19 cellular contexts compared by ENCODE assay signal in genomic region chr11:86589856-86590589, GRCh38.
DNase-seq lines count a peak whose midpoint lies in the region; ATAC-seq, FAIRE-seq and TF ChIP-seq lines count a peak whose summit lies in the region.
"Had no signal": no experiment of that assay in that cellular context is flagged by ENCODE, and none has a peak within 500 bp of the region (broad histone marks: within the 10 kb centered on the region; RNA-seq: fewer than 3 reads in every experiment).

No MANE protein-coding gene starts in this region.

- H3K4me1 ChIP-seq in parathyroid adenoma = peaks cover 28% of the 10 kb centered on the region

- no peak for TF ChIP-seq CTCF in parathyroid adenoma (IDR thresholded peaks at IDR 0.05)
- TF ChIP-seq CTCF in HFFc6 (IDR thresholded peaks at IDR 0.05) = no peak

- H3K9ac ChIP-seq in parathyroid adenoma = no peak overlapping the region

- peaks cover 61% of the 10 kb centered on the region for H3K4me1 Mint-ChIP-seq in activated naive CD4-positive, alpha-beta T cell treated with anti-CD3 and anti-CD28 coated beads for 36 hours (ENCODE audit: low read depth)
- H3K4me1 Mint-ChIP-seq in central memory CD8-positive, alpha-beta T cell = peaks cover 15% of the 10 kb centered on the region
- H3K4me1 Mint-ChIP-seq in HFFc6 (ENCODE audit: low read depth) = peaks cover 41% of the 10 kb centered on the region

- peak overlapping the region; percentile 82 for H3K27ac ChIP-seq in parathyroid adenoma

- H3K9me3 Mint-ChIP-seq in activated naive CD4-positive, alpha-beta T cell treated with anti-CD3 and anti-CD28 coated beads for 36 hours = peaks cover 4% of the 10 kb centered on the region
- no peaks in the 10 kb centered on the region for H3K9me3 Mint-ChIP-seq in central memory CD8-positive, alpha-beta T cell
- H3K9me3 Mint-ChIP-seq in HFFc6 = no peaks in the 10 kb centered on the region
- H3K9me3 Mint-ChIP-seq: CD4-positive, alpha-beta memory T cell; GM23338 had no signal

- CTCF ChIA-PET in activated naive CD4-positive, alpha-beta T cell treated with anti-CD3 and anti-CD28 coated beads for 36 hours (lab: Charles Lee) = interaction anchor here (0.6 to 1.1 kb wide), 3 partner anchors 18 to 128 kb away, joined by 3 to 5 read pairs (median 3); no protein-coding TSS in a partner anchor

- peak; percentile 13 for FAIRE-seq in GM12891 (lab: Jason Lieb, UNC)
- FAIRE-seq: D721Med, G401.6, HTR-8/SVneo had no signal

- H3K36me3 Mint-ChIP-seq in activated naive CD4-positive, alpha-beta T cell treated with anti-CD3 and anti-CD28 coated beads for 36 hours (ENCODE audit: low read depth) = peaks cover 3% of the 10 kb centered on the region
- no peaks in the 10 kb centered on the region for H3K36me3 Mint-ChIP-seq in central memory CD8-positive, alpha-beta T cell (ENCODE audit: insufficient read depth)
- no peaks in the 10 kb centered on the region for H3K36me3 Mint-ChIP-seq in HFFc6 (ENCODE audit: low read depth)
- H3K36me3 Mint-ChIP-seq: CD4-positive, alpha-beta memory T cell had no signal

- H3K36me3 ChIP-seq in parathyroid adenoma (ENCODE audit: control insufficient read depth, insufficient read depth, low read length) = no peaks in the 10 kb centered on the region

- no peaks in the 10 kb centered on the region for H3K27me3 ChIP-seq in parathyroid adenoma (ENCODE audit: control insufficient read depth, insufficient read depth, low read length)

- H3K27me3 Mint-ChIP-seq in activated naive CD4-positive, alpha-beta T cell treated with anti-CD3 and anti-CD28 coated beads for 36 hours (ENCODE audit: low read depth) = no peaks in the 10 kb centered on the region
- no peaks in the 10 kb centered on the region for H3K27me3 Mint-ChIP-seq in central memory CD8-positive, alpha-beta T cell
- peaks cover 3% of the 10 kb centered on the region; the same call in 1 of the 2 replicates for H3K27me3 Mint-ChIP-seq in HFFc6 (ENCODE audit: insufficient read depth)
- H3K27me3 Mint-ChIP-seq: CD4-positive, alpha-beta memory T cell had no signal

- TF ChIP-seq POLR2A in GM12891 (IDR thresholded peaks at IDR 0.05; ENCODE audit: low read depth, low read length) = no peak

- no peak for DNase-seq in activated naive CD4-positive, alpha-beta T cell treated with anti-CD3 and anti-CD28 coated beads for 36 hours
- no peak for DNase-seq in activated naive CD4-positive, alpha-beta T cell treated with anti-CD3 and anti-CD28 coated beads, Interleukin-2, amount 50 U/mL, for 16 hours
- DNase-seq in GM12891 (ENCODE audit: insufficient read length, low spot score) (no peak), NCI-H446 (lab: John Stamatoyannopoulos, UW) (no peak), HFFc6 (no peak), NCI-H82 (lab: John Stamatoyannopoulos, UW) (no peak)
- no peak for DNase-seq in central memory CD8-positive, alpha-beta T cell (ENCODE audit: low spot score in 2 of 2)
- DNase-seq: CD4-positive, alpha-beta memory T cell; DMS79 treated with DMSO at 0.1 percent for 48 hours; KBM-7; NCI-H146; NCI-H2081 treated with DMSO at 0.1 percent for 48 hours; NCI-H69; PC-3 had no signal

- H3K4me3 ChIP-seq in parathyroid adenoma (ENCODE audit: low read depth, low read length) = no peak overlapping the region
- H3K4me3 ChIP-seq: GM23338 had no signal

- H3K4me3 Mint-ChIP-seq in activated naive CD4-positive, alpha-beta T cell treated with anti-CD3 and anti-CD28 coated beads for 36 hours = peak overlapping the region; percentile 9
- no peak overlapping the region for H3K4me3 Mint-ChIP-seq in central memory CD8-positive, alpha-beta T cell
- H3K4me3 Mint-ChIP-seq in HFFc6 = no peak overlapping the region
- H3K4me3 Mint-ChIP-seq: CD4-positive, alpha-beta memory T cell; GM23338 had no signal

- intact Hi-C loops in activated naive CD4-positive, alpha-beta T cell treated with anti-CD3 and anti-CD28 coated beads for 36 hours (cut with micrococcal nuclease) = loop anchor here (5.0 kb wide), 2 partner anchors 343 to 453 kb away; no protein-coding TSS in a partner anchor

- no peak overlapping the region for H2AFZ ChIP-seq in parathyroid adenoma

- no peak for ATAC-seq in central memory CD8-positive, alpha-beta T cell (replicated peaks; ENCODE audit: extremely low read depth, poor library complexity, severe bottlenecking)
- ATAC-seq: GM23338, PC-3 had no signal

- H3K27ac Mint-ChIP-seq in activated naive CD4-positive, alpha-beta T cell treated with anti-CD3 and anti-CD28 coated beads for 36 hours = peak overlapping the region; percentile 6
- peak overlapping the region; percentile 64 for H3K27ac Mint-ChIP-seq in central memory CD8-positive, alpha-beta T cell (ENCODE audit: low read depth)
- H3K27ac Mint-ChIP-seq in HFFc6 = no peak overlapping the region
- H3K27ac Mint-ChIP-seq: CD4-positive, alpha-beta memory T cell; GM23338 had no signal

- H3K9me3 ChIP-seq in parathyroid adenoma (ENCODE audit: control insufficient read depth, low read length) = no peaks in the 10 kb centered on the region

- no peaks in the 10 kb centered on the region for H3K79me2 ChIP-seq in parathyroid adenoma

- H3K4me2 ChIP-seq in parathyroid adenoma (ENCODE audit: low read length) = no peak overlapping the region
- H3K4me2 ChIP-seq: GM23338 had no signal

TF ChIP-seq in GM12891, 5 proteins besides CTCF, POLR2A, EP300 and RAD21:
- TF ChIP-seq PAX5 (IDR thresholded peaks at IDR 0.05; ENCODE audit: insufficient read depth, low read length, severe bottlenecking) (no peak), POU2F2 (IDR thresholded peaks at IDR 0.05; ENCODE audit: low read depth, low read length) (no peak), POLR2AphosphoS5 (IDR thresholded peaks at IDR 0.05; ENCODE audit: low read depth, low read length) (no peak), TAF1 (IDR thresholded peaks at IDR 0.05; ENCODE audit: low read depth, low read length) (no peak), SPI1 (IDR thresholded peaks at IDR 0.05; ENCODE audit: low read depth, low read length) (no peak)
